ENCODE assay signal across 8 cellular contexts in genomic region chr5:124746916-124747769, GRCh38. TPM values are rescaled to one million over a fixed set of nuclear protein-coding genes. Genes with fewer than 3 reads are reported as not detected.
DNase-seq lines count a peak whose midpoint lies in the region; ATAC-seq and TF ChIP-seq lines count a peak whose summit lies in the region.

No MANE protein-coding gene starts in this region.

- H3K4me1 Mint-ChIP-seq in HFFc6 (ENCODE audit: low read depth): peaks cover 34% of the 10 kb centered on the region

- peak overlapping the region; percentile 84 to 91 (median 88) for H3K27ac ChIP-seq in adrenal gland
- peak overlapping the region; percentile 78 to 96 (median 92) for H3K27ac ChIP-seq in heart left ventricle

- intact Hi-C loops in adrenal gland (cut with DNase I): no loop called here
- intact Hi-C loops in heart left ventricle (cut with DNase I): loop anchor here in 9 of 10 donors (1.0 to 10.0 kb wide), 17 partner anchors 40 to 1778 kb away; no protein-coding TSS in a partner anchor

- H3K4me1 ChIP-seq in adrenal gland (replicated peaks in 1 of 2) (peaks cover 15 to 20% of the 10 kb centered on the region in 2 donors), heart left ventricle (peaks cover 0 to 54% (median 18%) of the 10 kb centered on the region in 12 donors)

- H3K9me3 ChIP-seq in adrenal gland (replicated peaks in 1 of 3): no peaks in the 10 kb centered on the region
- no peaks in the 10 kb centered on the region for H3K9me3 ChIP-seq in heart left ventricle

- H3K36me3 ChIP-seq in adrenal gland (replicated peaks in 1 of 2) (no peaks in the 10 kb centered on the region), heart left ventricle (no peaks in the 10 kb centered on the region)

- no peaks in the 10 kb centered on the region for H3K27me3 ChIP-seq in adrenal gland
- H3K27me3 ChIP-seq in heart left ventricle: peaks cover 0 to 23% (median 0%) of the 10 kb centered on the region in 9 donors

- no peak for TF ChIP-seq CTCF in HFFc6 (IDR thresholded peaks at IDR 0.05)
- no peak for TF ChIP-seq CTCF in adrenal gland (IDR thresholded peaks at IDR 0.05)
- no peak for TF ChIP-seq CTCF in heart left ventricle (IDR thresholded peaks at IDR 0.05)

- peak; percentile 95 for DNase-seq in DMS53 (lab: John Stamatoyannopoulos, UW)
- no peak for DNase-seq in HFFc6
- peak; percentile 89 for DNase-seq in NCI-H345 (lab: John Stamatoyannopoulos, UW)
- peak; percentile 83 to 96 (median 92) for DNase-seq in adrenal gland
- DNase-seq in heart left ventricle: peak; percentile 74 to 83 (median 80)
- DNase-seq in occipital lobe (lab: John Stamatoyannopoulos, UW): peak; percentile 54
- DNase-seq in activated naive CD4-positive, alpha-beta T cell (lab: John Stamatoyannopoulos, UW): no peak

- no peak overlapping the region; the same call in 1 of the 2 replicates for H3K27ac Mint-ChIP-seq in HFFc6

- peak overlapping the region; percentile 29 to 73 (median 49) for H3K4me3 ChIP-seq in adrenal gland
- peak overlapping the region; percentile 46 to 77 (median 68) for H3K4me3 ChIP-seq in heart left ventricle

- peak overlapping the region; percentile 74 for H3K4me3 Mint-ChIP-seq in HFFc6

- no peaks in the 10 kb centered on the region for H3K9me3 Mint-ChIP-seq in HFFc6

- WGBS in adrenal gland, 4 donors: 0 to 1% (median 0%) methylated on average over 32 of the region's 32 CpGs
- 0 to 1% (median 1%) methylated on average over 32 of the region's 32 CpGs for WGBS in heart left ventricle, 4 donors

- no peaks in the 10 kb centered on the region for H3K36me3 Mint-ChIP-seq in HFFc6 (ENCODE audit: low read depth)

- peaks cover 30% of the 10 kb centered on the region for H3K27me3 Mint-ChIP-seq in HFFc6 (ENCODE audit: insufficient read depth)

- peak in 1 of 2 donors; percentile 65 for TF ChIP-seq POLR2A in adrenal gland (IDR thresholded peaks at IDR 0.05)
- TF ChIP-seq POLR2A in heart left ventricle (IDR thresholded peaks at IDR 0.05): peak in 1 of 2 donors; percentile 35

- peak; percentile 52 to 68 (median 54) for ATAC-seq in heart left ventricle
- ATAC-seq in GM21786 (IDR thresholded peaks at IDR 0.05; ENCODE audit: unreplicated experiment): no peak

RNA-seq across cellular contexts. Expression of gene ZNF608, which starts 0.7 kb away (rescaled TPM):
- total RNA-seq in HFFc6 (2021; fragmentation: NEBNext Ultra II Directional; extraction: Animal tissue kit (Norgen Biotek cat#: 25700)): under 1 TPM; 0.28 to 0.85 (median 0.33) TPM
- total RNA-seq in adrenal gland (10 to 100 TPM; 15.5 to 55.0 (median 29.1) TPM), heart left ventricle (10 to 100 TPM in 6 of 9 donors, 1 to 10 TPM in 3; 8.5 to 26.7 (median 14.2) TPM), occipital lobe (95.6 TPM)
- polyA plus RNA-seq in adrenal gland (10 to 100 TPM; 14.4 to 30.3 (median 16.7) TPM), heart left ventricle (1 to 10 TPM; 3.3 to 5.3 TPM)

Comparison
In these comparisons a context has a peak if more than half of its experiments do, and no peak if none do; other contexts are left out.
1. DNase-seq: peak in DMS53 (single experiment), NCI-H345 (single experiment), adrenal gland (7 of 7), heart left ventricle (5 of 5) and occipital lobe (single experiment); none in HFFc6 (single experiment) and activated naive CD4-positive, alpha-beta T cell (0 of 4).
2. RNA of gene ZNF608, which starts 0.7 kb away (total RNA-seq): 95.6 TPM in occipital lobe (single experiment), 15.5 to 55.0 TPM in adrenal gland and 8.5 to 26.7 TPM in heart left ventricle; 0.28 to 0.85 TPM in HFFc6; every median in the first group is over 4 times any median in the second.
3. intact Hi-C loops: an anchor here in heart left ventricle (1.0 to 10.0 kb wide); none called in adrenal gland.